ENCODE assay signal across 2 cellular contexts in the genomic region with DNA sequence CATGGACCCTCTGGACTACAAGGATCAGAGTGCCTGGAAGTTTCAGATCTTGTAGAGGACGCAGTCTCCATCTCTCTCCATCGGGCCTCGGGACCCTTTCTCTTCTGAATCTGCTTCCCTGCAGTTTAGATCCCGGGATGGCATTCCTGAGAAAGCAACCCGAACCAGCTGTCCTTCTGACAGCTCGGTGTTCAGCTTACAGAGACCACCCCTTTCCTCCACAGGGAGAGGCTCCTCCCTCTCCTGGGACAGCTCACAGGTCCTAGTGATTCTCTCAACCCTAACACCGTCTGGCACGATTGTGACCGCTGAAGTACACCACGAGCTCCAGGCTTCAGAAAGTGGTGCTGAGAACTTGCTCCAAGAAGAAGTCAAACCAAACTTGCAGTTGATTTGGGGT.
TF ChIP-seq lines count a peak whose summit lies in the region.

No MANE protein-coding gene starts in this region.

TF ChIP-seq in WTC11, 78 proteins besides CTCF, POLR2A, EP300 and RAD21 (continues in another document):
- TF ChIP-seq, protein P1, sequence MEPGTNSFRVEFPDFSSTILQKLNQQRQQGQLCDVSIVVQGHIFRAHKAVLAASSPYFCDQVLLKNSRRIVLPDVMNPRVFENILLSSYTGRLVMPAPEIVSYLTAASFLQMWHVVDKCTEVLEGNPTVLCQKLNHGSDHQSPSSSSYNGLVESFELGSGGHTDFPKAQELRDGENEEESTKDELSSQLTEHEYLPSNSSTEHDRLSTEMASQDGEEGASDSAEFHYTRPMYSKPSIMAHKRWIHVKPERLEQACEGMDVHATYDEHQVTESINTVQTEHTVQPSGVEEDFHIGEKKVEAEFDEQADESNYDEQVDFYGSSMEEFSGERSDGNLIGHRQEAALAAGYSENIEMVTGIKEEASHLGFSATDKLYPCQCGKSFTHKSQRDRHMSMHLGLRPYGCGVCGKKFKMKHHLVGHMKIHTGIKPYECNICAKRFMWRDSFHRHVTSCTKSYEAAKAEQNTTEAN (CRISPR knock-in tag; IDR thresholded peaks at IDR 0.05) = no peak
- no peak for TF ChIP-seq TEAD1 (CRISPR knock-in tag; IDR thresholded peaks at IDR 0.05)
- TF ChIP-seq, protein P2, sequence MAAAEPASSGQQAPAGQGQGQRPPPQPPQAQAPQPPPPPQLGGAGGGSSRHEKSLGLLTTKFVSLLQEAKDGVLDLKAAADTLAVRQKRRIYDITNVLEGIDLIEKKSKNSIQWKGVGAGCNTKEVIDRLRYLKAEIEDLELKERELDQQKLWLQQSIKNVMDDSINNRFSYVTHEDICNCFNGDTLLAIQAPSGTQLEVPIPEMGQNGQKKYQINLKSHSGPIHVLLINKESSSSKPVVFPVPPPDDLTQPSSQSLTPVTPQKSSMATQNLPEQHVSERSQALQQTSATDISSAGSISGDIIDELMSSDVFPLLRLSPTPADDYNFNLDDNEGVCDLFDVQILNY (CRISPR knock-in tag; IDR thresholded peaks at IDR 0.05) = no peak
- TF ChIP-seq, protein P3, sequence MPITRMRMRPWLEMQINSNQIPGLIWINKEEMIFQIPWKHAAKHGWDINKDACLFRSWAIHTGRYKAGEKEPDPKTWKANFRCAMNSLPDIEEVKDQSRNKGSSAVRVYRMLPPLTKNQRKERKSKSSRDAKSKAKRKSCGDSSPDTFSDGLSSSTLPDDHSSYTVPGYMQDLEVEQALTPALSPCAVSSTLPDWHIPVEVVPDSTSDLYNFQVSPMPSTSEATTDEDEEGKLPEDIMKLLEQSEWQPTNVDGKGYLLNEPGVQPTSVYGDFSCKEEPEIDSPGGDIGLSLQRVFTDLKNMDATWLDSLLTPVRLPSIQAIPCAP (CRISPR knock-in tag; IDR thresholded peaks at IDR 0.05) = no peak
- TF ChIP-seq, protein P4, sequence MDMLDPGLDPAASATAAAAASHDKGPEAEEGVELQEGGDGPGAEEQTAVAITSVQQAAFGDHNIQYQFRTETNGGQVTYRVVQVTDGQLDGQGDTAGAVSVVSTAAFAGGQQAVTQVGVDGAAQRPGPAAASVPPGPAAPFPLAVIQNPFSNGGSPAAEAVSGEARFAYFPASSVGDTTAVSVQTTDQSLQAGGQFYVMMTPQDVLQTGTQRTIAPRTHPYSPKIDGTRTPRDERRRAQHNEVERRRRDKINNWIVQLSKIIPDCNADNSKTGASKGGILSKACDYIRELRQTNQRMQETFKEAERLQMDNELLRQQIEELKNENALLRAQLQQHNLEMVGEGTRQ (CRISPR knock-in tag; IDR thresholded peaks at IDR 0.05) = no peak
- TF ChIP-seq, protein P5, sequence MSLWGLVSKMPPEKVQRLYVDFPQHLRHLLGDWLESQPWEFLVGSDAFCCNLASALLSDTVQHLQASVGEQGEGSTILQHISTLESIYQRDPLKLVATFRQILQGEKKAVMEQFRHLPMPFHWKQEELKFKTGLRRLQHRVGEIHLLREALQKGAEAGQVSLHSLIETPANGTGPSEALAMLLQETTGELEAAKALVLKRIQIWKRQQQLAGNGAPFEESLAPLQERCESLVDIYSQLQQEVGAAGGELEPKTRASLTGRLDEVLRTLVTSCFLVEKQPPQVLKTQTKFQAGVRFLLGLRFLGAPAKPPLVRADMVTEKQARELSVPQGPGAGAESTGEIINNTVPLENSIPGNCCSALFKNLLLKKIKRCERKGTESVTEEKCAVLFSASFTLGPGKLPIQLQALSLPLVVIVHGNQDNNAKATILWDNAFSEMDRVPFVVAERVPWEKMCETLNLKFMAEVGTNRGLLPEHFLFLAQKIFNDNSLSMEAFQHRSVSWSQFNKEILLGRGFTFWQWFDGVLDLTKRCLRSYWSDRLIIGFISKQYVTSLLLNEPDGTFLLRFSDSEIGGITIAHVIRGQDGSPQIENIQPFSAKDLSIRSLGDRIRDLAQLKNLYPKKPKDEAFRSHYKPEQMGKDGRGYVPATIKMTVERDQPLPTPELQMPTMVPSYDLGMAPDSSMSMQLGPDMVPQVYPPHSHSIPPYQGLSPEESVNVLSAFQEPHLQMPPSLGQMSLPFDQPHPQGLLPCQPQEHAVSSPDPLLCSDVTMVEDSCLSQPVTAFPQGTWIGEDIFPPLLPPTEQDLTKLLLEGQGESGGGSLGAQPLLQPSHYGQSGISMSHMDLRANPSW (CRISPR knock-in tag; conservative IDR thresholded peaks at IDR 0.05; ENCODE audit: low read depth) = no peak
- TF ChIP-seq, protein P6, sequence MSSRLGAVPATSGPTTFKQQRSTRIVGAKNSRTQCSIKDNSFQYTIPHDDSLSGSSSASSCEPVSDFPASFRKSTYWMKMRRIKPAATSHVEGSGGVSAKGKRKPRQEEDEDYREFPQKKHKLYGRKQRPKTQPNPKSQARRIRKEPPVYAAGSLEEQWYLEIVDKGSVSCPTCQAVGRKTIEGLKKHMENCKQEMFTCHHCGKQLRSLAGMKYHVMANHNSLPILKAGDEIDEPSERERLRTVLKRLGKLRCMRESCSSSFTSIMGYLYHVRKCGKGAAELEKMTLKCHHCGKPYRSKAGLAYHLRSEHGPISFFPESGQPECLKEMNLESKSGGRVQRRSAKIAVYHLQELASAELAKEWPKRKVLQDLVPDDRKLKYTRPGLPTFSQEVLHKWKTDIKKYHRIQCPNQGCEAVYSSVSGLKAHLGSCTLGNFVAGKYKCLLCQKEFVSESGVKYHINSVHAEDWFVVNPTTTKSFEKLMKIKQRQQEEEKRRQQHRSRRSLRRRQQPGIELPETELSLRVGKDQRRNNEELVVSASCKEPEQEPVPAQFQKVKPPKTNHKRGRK (CRISPR knock-in tag; IDR thresholded peaks at IDR 0.05; ENCODE audit: borderline replicate concordance) = no peak
- no peak for TF ChIP-seq ETV6 (CRISPR knock-in tag; IDR thresholded peaks at IDR 0.05)
- no peak for TF ChIP-seq KAT7 (CRISPR knock-in tag; IDR thresholded peaks at IDR 0.05; ENCODE audit: borderline replicate concordance)
- TF ChIP-seq, protein P7, sequence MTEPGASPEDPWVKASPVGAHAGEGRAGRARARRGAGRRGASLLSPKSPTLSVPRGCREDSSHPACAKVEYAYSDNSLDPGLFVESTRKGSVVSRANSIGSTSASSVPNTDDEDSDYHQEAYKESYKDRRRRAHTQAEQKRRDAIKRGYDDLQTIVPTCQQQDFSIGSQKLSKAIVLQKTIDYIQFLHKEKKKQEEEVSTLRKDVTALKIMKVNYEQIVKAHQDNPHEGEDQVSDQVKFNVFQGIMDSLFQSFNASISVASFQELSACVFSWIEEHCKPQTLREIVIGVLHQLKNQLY (CRISPR knock-in tag; IDR thresholded peaks at IDR 0.05) = no peak
- TF ChIP-seq, protein P8, sequence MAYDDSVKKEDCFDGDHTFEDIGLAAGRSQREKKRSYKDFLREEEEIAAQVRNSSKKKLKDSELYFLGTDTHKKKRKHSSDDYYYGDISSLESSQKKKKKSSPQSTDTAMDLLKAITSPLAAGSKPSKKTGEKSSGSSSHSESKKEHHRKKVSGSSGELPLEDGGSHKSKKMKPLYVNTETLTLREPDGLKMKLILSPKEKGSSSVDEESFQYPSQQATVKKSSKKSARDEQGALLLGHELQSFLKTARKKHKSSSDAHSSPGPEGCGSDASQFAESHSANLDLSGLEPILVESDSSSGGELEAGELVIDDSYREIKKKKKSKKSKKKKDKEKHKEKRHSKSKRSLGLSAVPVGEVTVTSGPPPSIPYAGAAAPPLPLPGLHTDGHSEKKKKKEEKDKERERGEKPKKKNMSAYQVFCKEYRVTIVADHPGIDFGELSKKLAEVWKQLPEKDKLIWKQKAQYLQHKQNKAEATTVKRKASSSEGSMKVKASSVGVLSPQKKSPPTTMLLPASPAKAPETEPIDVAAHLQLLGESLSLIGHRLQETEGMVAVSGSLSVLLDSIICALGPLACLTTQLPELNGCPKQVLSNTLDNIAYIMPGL (CRISPR knock-in tag; IDR thresholded peaks at IDR 0.05) = no peak
- TF ChIP-seq SP1 (CRISPR knock-in tag; conservative IDR thresholded peaks at IDR 0.05) = no peak

TF ChIP-seq in HEK293T, 16 proteins besides CTCF, POLR2A, EP300 and RAD21:
- TF ChIP-seq BHLHE40 (IDR thresholded peaks at IDR 0.05; ENCODE audit: borderline replicate concordance) = no peak
- no peak for TF ChIP-seq L3MBTL2 (conservative IDR thresholded peaks at IDR 0.05)
- TF ChIP-seq CTBP1 (IDR thresholded peaks at IDR 0.05; ENCODE audit: borderline replicate concordance) = no peak
- TF ChIP-seq HDGF (IDR thresholded peaks at IDR 0.05; ENCODE audit: borderline replicate concordance) = no peak
- no peak for TF ChIP-seq SUZ12 (IDR thresholded peaks at IDR 0.05)
- TF ChIP-seq FOXM1 (IDR thresholded peaks at IDR 0.05; ENCODE audit: borderline replicate concordance) = no peak
- TF ChIP-seq ELF4 (IDR thresholded peaks at IDR 0.05) = no peak
- no peak for TF ChIP-seq LEF1 (IDR thresholded peaks at IDR 0.05; ENCODE audit: borderline replicate concordance)
- TF ChIP-seq FOXK2 (IDR thresholded peaks at IDR 0.05) = no peak
- no peak for TF ChIP-seq NFRKB (IDR thresholded peaks at IDR 0.05)
- no peak for TF ChIP-seq ZNF384 (IDR thresholded peaks at IDR 0.05)
- TF ChIP-seq, protein P9, sequence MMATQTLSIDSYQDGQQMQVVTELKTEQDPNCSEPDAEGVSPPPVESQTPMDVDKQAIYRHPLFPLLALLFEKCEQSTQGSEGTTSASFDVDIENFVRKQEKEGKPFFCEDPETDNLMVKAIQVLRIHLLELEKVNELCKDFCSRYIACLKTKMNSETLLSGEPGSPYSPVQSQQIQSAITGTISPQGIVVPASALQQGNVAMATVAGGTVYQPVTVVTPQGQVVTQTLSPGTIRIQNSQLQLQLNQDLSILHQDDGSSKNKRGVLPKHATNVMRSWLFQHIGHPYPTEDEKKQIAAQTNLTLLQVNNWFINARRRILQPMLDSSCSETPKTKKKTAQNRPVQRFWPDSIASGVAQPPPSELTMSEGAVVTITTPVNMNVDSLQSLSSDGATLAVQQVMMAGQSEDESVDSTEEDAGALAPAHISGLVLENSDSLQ (IDR thresholded peaks at IDR 0.05) = no peak
- TF ChIP-seq TARDBP (IDR thresholded peaks at IDR 0.05) = no peak
- no peak for TF ChIP-seq SP1 (IDR thresholded peaks at IDR 0.05)
- TF ChIP-seq ARNT (IDR thresholded peaks at IDR 0.05) = no peak
- no peak for TF ChIP-seq FOXA1 (IDR thresholded peaks at IDR 0.05)
